ENCODE assay signal across 8 cellular contexts in genomic region chrX:65528705-65529340, GRCh38. TPM values are rescaled to one million over a fixed set of nuclear protein-coding genes. Genes with fewer than 3 reads are reported as not detected.
A peak's percentile ranks its signal among the peaks of the same experiment; 100 is the strongest.
DNase-seq lines count a peak whose midpoint lies in the region; ATAC-seq and TF ChIP-seq lines count a peak whose summit lies in the region.

No MANE protein-coding gene starts in this region.

- peak overlapping the region in 1 of 6 donors; percentile 27 for H3K27ac Mint-ChIP-seq in immature natural killer cell

- peak; percentile 57 for DNase-seq in Right ventricle myocardium superior
- DNase-seq in Right ventricle myocardium inferior (ENCODE audit: missing footprints): no peak
- no peak for DNase-seq in ascending aorta (ENCODE audit: low spot score in 2 of 2)
- DNase-seq in immature natural killer cell: peak; percentile 36 to 54 (median 46)
- peak; percentile 30 to 35 for DNase-seq in stimulated activated CD4-positive, alpha-beta T cell treated with anti-CD3 and anti-CD28 coated beads, Interleukin-4, amount 100 ng/mL, for 48 hours (ENCODE audit: low read depth in 2 of 2)
- DNase-seq in NCI-H2029 (lab: John Stamatoyannopoulos, UW): no peak

- H3K27me3 Mint-ChIP-seq in immature natural killer cell (ENCODE audit: low read depth in 3 of 3): peaks cover 0 to 3% (median 2%) of the 10 kb centered on the region in 3 donors

- peaks cover 18 to 20% of the 10 kb centered on the region in 2 donors for H3K36me3 ChIP-seq in ascending aorta

- H3K4me1 Mint-ChIP-seq in immature natural killer cell: peaks cover 13 to 21% of the 10 kb centered on the region in 2 donors

- peak; percentile 48 to 99 (median 99) for TF ChIP-seq CTCF in ascending aorta (IDR thresholded peaks at IDR 0.05)

- H3K4me3 ChIP-seq in ascending aorta: no peak overlapping the region

- peaks cover 3 to 5% of the 10 kb centered on the region in 2 donors for H3K4me1 ChIP-seq in ascending aorta

- H3K36me3 Mint-ChIP-seq in immature natural killer cell: peaks cover 0 to 4% (median 0%) of the 10 kb centered on the region in 3 donors

- ATAC-seq in Right ventricle myocardium superior (ENCODE audit: poor library complexity) (no peak), Right ventricle myocardium inferior (no peak), HG03175 (IDR thresholded peaks at IDR 0.05; ENCODE audit: unreplicated experiment) (peak; percentile 69), SK-N-SH treated with all-trans-retinoic acid at 6 μM for 48 hours (peak; percentile 86)

- no peaks in the 10 kb centered on the region for H3K9me3 Mint-ChIP-seq in immature natural killer cell

- H3K4me3 Mint-ChIP-seq in immature natural killer cell: no peak overlapping the region

- intact Hi-C loops in Right ventricle myocardium superior (cut with DNase I): no loop called here
- intact Hi-C loops in Right ventricle myocardium inferior (cut with DNase I): no loop called here
- intact Hi-C loops in ascending aorta (cut with DNase I): no loop called here

- H3K9me3 ChIP-seq in ascending aorta: no peaks in the 10 kb centered on the region

- no peaks in the 10 kb centered on the region for H3K27me3 ChIP-seq in ascending aorta

- no peak overlapping the region for H3K27ac ChIP-seq in ascending aorta

TF ChIP-seq in SK-N-SH treated with all-trans-retinoic acid at 6 μM for 48 hours, 23 proteins besides CTCF, POLR2A, EP300 and RAD21:
- TF ChIP-seq ARNTL (CRISPR knock-in tag; IDR thresholded peaks at IDR 0.05; ENCODE audit: borderline replicate concordance, low read depth) (no peak), ZNF565 (CRISPR knock-in tag; conservative IDR thresholded peaks at IDR 0.05; ENCODE audit: low read depth) (no peak), ZNF70 (CRISPR knock-in tag; IDR thresholded peaks at IDR 0.05) (no peak), TCF4 (CRISPR knock-in tag; IDR thresholded peaks at IDR 0.05; ENCODE audit: borderline replicate concordance) (no peak), ZC3H10 (CRISPR knock-in tag; IDR thresholded peaks at IDR 0.05) (no peak), ZNF8 (CRISPR knock-in tag; IDR thresholded peaks at IDR 0.05) (no peak), ISL1 (CRISPR knock-in tag; IDR thresholded peaks at IDR 0.05) (no peak)

RNA-seq across cellular contexts. Expression of gene LAS1L, which starts 5.8 kb away (rescaled TPM):
- total RNA-seq in Right ventricle myocardium superior (10.5 TPM), Right ventricle myocardium inferior (12.4 TPM), ascending aorta (8.8 TPM)
- polyA plus RNA-seq in immature natural killer cell: 10 to 100 TPM; 31.8 to 39.3 (median 38.3) TPM

Comparison
In these comparisons a context has a peak if more than half of its experiments do, and no peak if none do; other contexts are left out.
1. DNase-seq: peak in Right ventricle myocardium superior (single experiment), immature natural killer cell (3 of 3) and stimulated activated CD4-positive, alpha-beta T cell treated with anti-CD3 and anti-CD28 coated beads, Interleukin-4, amount 100 ng/mL, for 48 hours (2 of 2); none in Right ventricle myocardium inferior (single experiment), ascending aorta (0 of 2) and NCI-H2029 (single experiment).
2. ATAC-seq: peak in HG03175 (single experiment) and SK-N-SH treated with all-trans-retinoic acid at 6 μM for 48 hours (single experiment); none in Right ventricle myocardium superior (single experiment) and Right ventricle myocardium inferior (single experiment).